Comparison of ENCODE assay signal across 22 cellular contexts in the genomic region with DNA sequence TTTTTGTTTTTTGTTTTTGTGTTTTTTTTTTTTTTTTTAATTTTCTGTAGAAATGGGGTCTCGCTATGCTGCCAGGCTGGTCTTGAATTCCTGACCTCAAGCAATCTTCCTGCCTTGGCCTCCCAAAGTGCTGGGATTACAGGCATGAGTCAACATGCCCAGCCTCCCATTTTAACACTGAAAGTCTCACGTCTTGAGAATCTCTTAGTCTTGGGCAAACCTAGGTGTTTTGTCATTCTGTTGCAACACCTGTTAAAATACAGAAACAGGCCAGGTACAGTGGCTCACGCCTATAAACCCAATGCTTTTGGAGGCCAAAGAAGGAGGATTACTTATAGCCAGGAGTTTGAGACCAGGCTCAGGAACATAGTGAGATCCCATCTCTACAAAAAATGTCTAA.
DNase-seq lines count a peak whose midpoint lies in the region; ATAC-seq and TF ChIP-seq lines count a peak whose summit lies in the region.
"Had no signal": no experiment of that assay in that cellular context is flagged by ENCODE, and none has a peak within 500 bp of the region (broad histone marks: within the 10 kb centered on the region; RNA-seq: fewer than 3 reads in every experiment).

No MANE protein-coding gene starts in this region.

- TF ChIP-seq CTCF in MCF 10A (IDR thresholded peaks at IDR 0.05; ENCODE audit: unreplicated experiment): no peak
- TF ChIP-seq CTCF in breast epithelium (IDR thresholded peaks at IDR 0.05): no peak
- TF ChIP-seq CTCF in mammary epithelial cell (conservative IDR thresholded peaks at IDR 0.05 in 1 of 2, IDR thresholded peaks at IDR 0.05 in 1 of 2; ENCODE audit: extremely low read depth in 1 of 2, insufficient read depth in 1 of 2, low read depth in 1 of 2, low read length in 2 of 2): no peak
- TF ChIP-seq CTCF in epithelial cell of esophagus (IDR thresholded peaks at IDR 0.05; ENCODE audit: insufficient read depth, low read depth, low read length, missing control alignments): no peak

- H2BK5ac ChIP-seq in trophoblast cell (ENCODE audit: low read depth, low read length, poor library complexity): no peak overlapping the region

- no peaks in the 10 kb centered on the region for H3K4me1 ChIP-seq in breast epithelium
- H3K4me1 ChIP-seq in mammary epithelial cell (ENCODE audit: insufficient read depth, low read length): no peaks in the 10 kb centered on the region
- no peaks in the 10 kb centered on the region for H3K4me1 ChIP-seq in trophoblast cell (ENCODE audit: control insufficient read depth in 1 of 2, insufficient read depth in 2 of 2, low read length in 2 of 2)
- H3K4me1 ChIP-seq: BE2C, BLaER1 had no signal

- H2BK120ac ChIP-seq in trophoblast cell (ENCODE audit: insufficient read depth, low read length, poor library complexity): no peak overlapping the region

- H4K12ac ChIP-seq in trophoblast cell (ENCODE audit: low read depth, low read length): no peak overlapping the region

- no peak overlapping the region for H3K9ac ChIP-seq in mammary epithelial cell (ENCODE audit: insufficient read depth, low read length)
- H3K9ac ChIP-seq in trophoblast cell (ENCODE audit: low read length): no peak overlapping the region
- H3K9ac ChIP-seq: BLaER1 had no signal

- H3K36me3 ChIP-seq in breast epithelium (no peaks in the 10 kb centered on the region), mammary epithelial cell (ENCODE audit: insufficient read depth, low read length) (no peaks in the 10 kb centered on the region), trophoblast cell (ENCODE audit: control insufficient read depth in 1 of 2, insufficient read depth in 2 of 2, low read length in 2 of 2) (no peaks in the 10 kb centered on the region)
- H3K36me3 ChIP-seq: BE2C, BLaER1 had no signal

- H3K9me3 ChIP-seq in breast epithelium (no peaks in the 10 kb centered on the region), mammary epithelial cell (replicated peaks; ENCODE audit: insufficient read depth, low read length) (no peaks in the 10 kb centered on the region), trophoblast cell (ENCODE audit: insufficient read depth, low read depth, low read length) (no peaks in the 10 kb centered on the region)
- H3K9me3 ChIP-seq: A549, BE2C, BLaER1 had no signal

- H4K20me1 ChIP-seq in mammary epithelial cell (ENCODE audit: insufficient read depth, low read length): no peaks in the 10 kb centered on the region
- H4K20me1 ChIP-seq: BLaER1 had no signal

- H2BK12ac ChIP-seq in trophoblast cell (ENCODE audit: low read length): no peak overlapping the region

- H4K8ac ChIP-seq in trophoblast cell (ENCODE audit: low read depth, low read length): no peak overlapping the region

- in situ Hi-C loops in mammary epithelial cell (cut with MboI; ENCODE audit: low sequenced_read_pairs in 2 of 2): no loop called here

- no peaks in the 10 kb centered on the region for H3K27me3 ChIP-seq in breast epithelium
- H3K27me3 ChIP-seq in mammary epithelial cell (ENCODE audit: insufficient read depth, low read length): no peaks in the 10 kb centered on the region
- no peaks in the 10 kb centered on the region for H3K27me3 ChIP-seq in trophoblast cell (ENCODE audit: insufficient read depth, low read length)
- H3K27me3 ChIP-seq: BE2C, BLaER1 had no signal

- H3K27ac ChIP-seq in breast epithelium (no peak overlapping the region), mammary epithelial cell (ENCODE audit: insufficient read depth, low read depth, low read length) (no peak overlapping the region), trophoblast cell (ENCODE audit: low read depth, low read length) (no peak overlapping the region)
- H3K27ac ChIP-seq: 22Rv1, BLaER1 had no signal

- H3K79me1 ChIP-seq in trophoblast cell (ENCODE audit: low read length): no peaks in the 10 kb centered on the region

- CTCF ChIA-PET in MCF 10A (lab: Yijun Ruan, JAX) (interaction anchor here (0.7 kb wide), 1 partner anchor 129 kb away, joined by 3 read pairs; no protein-coding TSS in a partner anchor), mammary epithelial cell (lab: Charles Lee; ENCODE audit: low non-redundant PET) (no interaction called here)

- H3K18ac ChIP-seq in trophoblast cell (ENCODE audit: low read length): no peak overlapping the region

- no peaks in the 10 kb centered on the region for H3K9me3 Mint-ChIP-seq in MCF 10A (ENCODE audit: unreplicated experiment)

- H3K27ac Mint-ChIP-seq in MCF 10A (ENCODE audit: low read depth, unreplicated experiment): peak overlapping the region; percentile 36
- H3K27ac Mint-ChIP-seq: CD14-positive monocyte; CD4-positive, alpha-beta memory T cell; CD4-positive, CD25-positive, alpha-beta regulatory T cell; CD8-positive, alpha-beta memory T cell had no signal

- no peak overlapping the region for H3K4me2 ChIP-seq in mammary epithelial cell (ENCODE audit: insufficient read depth, low read depth, low read length)
- no peak overlapping the region for H3K4me2 ChIP-seq in trophoblast cell (ENCODE audit: low read length)
- H3K4me2 ChIP-seq: A549, BLaER1 had no signal

- no peaks in the 10 kb centered on the region for H3K27me3 Mint-ChIP-seq in MCF 10A (ENCODE audit: insufficient read depth, unreplicated experiment)
- H3K27me3 Mint-ChIP-seq: CD4-positive, alpha-beta memory T cell; CD4-positive, CD25-positive, alpha-beta regulatory T cell; CD8-positive, alpha-beta memory T cell had no signal

- no peak for TF ChIP-seq POLR2A in breast epithelium (IDR thresholded peaks at IDR 0.05)

- DNase-seq in MCF 10A (ENCODE audit: unreplicated experiment): peak; percentile 76
- no peak for DNase-seq in breast epithelium (ENCODE audit: low spot score in 2 of 2)
- DNase-seq in mammary epithelial cell: peak; percentile 66
- peak; percentile 38 for DNase-seq in epithelial cell of esophagus (ENCODE audit: low read depth)
- DNase-seq in trophoblast cell: peak; percentile 26 to 68
- DNase-seq in AG20443 (ENCODE audit: low spot score): no peak
- no peak for DNase-seq in head of caudate nucleus
- DNase-seq: BE2C; C1 segment of cervical spinal cord; CD4-positive, alpha-beta memory T cell; CD4-positive, CD25-positive, alpha-beta regulatory T cell; CD8-positive, alpha-beta memory T cell; COR-L47; DMS 273 treated with DMSO at 0.1 percent for 48 hours; DMS153; DMS79 treated with DMSO at 0.1 percent for 48 hours; GF-D8 had no signal

- H4K91ac ChIP-seq in trophoblast cell (ENCODE audit: low read depth, low read length): no peak overlapping the region

- H3K4me3 Mint-ChIP-seq in MCF 10A (ENCODE audit: unreplicated experiment): no peak overlapping the region
- H3K4me3 Mint-ChIP-seq: CD14-positive monocyte; CD4-positive, alpha-beta memory T cell; CD4-positive, CD25-positive, alpha-beta regulatory T cell; CD8-positive, alpha-beta memory T cell had no signal

- H3K36me3 Mint-ChIP-seq in MCF 10A (ENCODE audit: insufficient read depth, unreplicated experiment): no peaks in the 10 kb centered on the region
- H3K36me3 Mint-ChIP-seq: CD14-positive monocyte; CD4-positive, alpha-beta memory T cell; CD4-positive, CD25-positive, alpha-beta regulatory T cell; CD8-positive, alpha-beta memory T cell had no signal

- no peak for ATAC-seq in GM19455 (IDR thresholded peaks at IDR 0.05; ENCODE audit: unreplicated experiment)
- ATAC-seq: A549 had no signal

- H3K4me3 ChIP-seq in breast epithelium: no peak overlapping the region
- H3K4me3 ChIP-seq in mammary epithelial cell (replicated peaks in 1 of 3; ENCODE audit: insufficient read depth in 1 of 3, low read depth in 2 of 3, low read length in 3 of 3): no peak overlapping the region
- H3K4me3 ChIP-seq in epithelial cell of esophagus (ENCODE audit: low read length): no peak overlapping the region
- H3K4me3 ChIP-seq in trophoblast cell (ENCODE audit: low read depth, low read length): no peak overlapping the region
- H3K4me3 ChIP-seq: A549, BLaER1 had no signal

- WGBS in mammary epithelial cell (ENCODE audit: low coverage, missing lambda C conversion rate): 59% methylated on average over 3 of the region's 3 CpGs
- WGBS in trophoblast cell (ENCODE audit: extremely low coverage, insufficient coverage, insufficient read length): no CpG with 5 or more reads among the region's 3 CpGs

- H2AFZ ChIP-seq in mammary epithelial cell (ENCODE audit: low read depth, low read length) (no peak overlapping the region), trophoblast cell (ENCODE audit: insufficient read depth, low read length, poor library complexity) (no peak overlapping the region)

- BruUV-seq in MCF 10A (replicated peaks; lab: Mats Ljungman, UMichigan) (no TSS peak), mammary epithelial cell (replicated peaks; lab: Mats Ljungman, UMichigan) (no TSS peak)

- H3K14ac ChIP-seq in trophoblast cell (ENCODE audit: low read length): no peak overlapping the region

- no peak overlapping the region for H3K4ac ChIP-seq in trophoblast cell (ENCODE audit: low read depth, low read length)

- intact Hi-C loops in MCF 10A (cut with micrococcal nuclease): no loop called here
- intact Hi-C loops in breast epithelium (cut with DNase I; ENCODE audit: low total_unique reads): loop anchor here (5.0 kb wide), 1 partner anchor 881 kb away; no protein-coding TSS in a partner anchor
- intact Hi-C loops in mammary epithelial cell (cut with micrococcal nuclease): no loop called here
- intact Hi-C loops in head of caudate nucleus (cut with DNase I): no loop called here

- no peak overlapping the region for H2AK5ac ChIP-seq in trophoblast cell (ENCODE audit: low read length)

- POLR2A ChIA-PET in MCF 10A (lab: Yijun Ruan, JAX): no interaction called here

- dilution Hi-C loops in mammary epithelial cell (cut with HindIII; ENCODE audit: low sequenced_read_pairs): no loop called here

- H3K4me1 Mint-ChIP-seq in MCF 10A (ENCODE audit: insufficient read depth, unreplicated experiment): peaks cover 21% of the 10 kb centered on the region
- H3K4me1 Mint-ChIP-seq: CD14-positive monocyte; CD4-positive, alpha-beta memory T cell; CD4-positive, CD25-positive, alpha-beta regulatory T cell; CD8-positive, alpha-beta memory T cell had no signal

- H3K79me2 ChIP-seq in mammary epithelial cell (ENCODE audit: insufficient read depth, low read length) (no peaks in the 10 kb centered on the region), trophoblast cell (ENCODE audit: control insufficient read depth, insufficient read depth, low read length, poor library complexity) (no peaks in the 10 kb centered on the region)

- no peak overlapping the region for H3K23ac ChIP-seq in trophoblast cell (ENCODE audit: low read length)

Comparison
In these comparisons a context has a peak if more than half of its experiments do, and no peak if none do; other contexts are left out.
1. DNase-seq: peak in MCF 10A (single experiment), mammary epithelial cell (single experiment), epithelial cell of esophagus (single experiment) and trophoblast cell (2 of 2); none in breast epithelium (0 of 2), AG20443 (single experiment) and head of caudate nucleus (0 of 42).